26 cellular contexts compared by ENCODE assay signal in the genomic region with DNA sequence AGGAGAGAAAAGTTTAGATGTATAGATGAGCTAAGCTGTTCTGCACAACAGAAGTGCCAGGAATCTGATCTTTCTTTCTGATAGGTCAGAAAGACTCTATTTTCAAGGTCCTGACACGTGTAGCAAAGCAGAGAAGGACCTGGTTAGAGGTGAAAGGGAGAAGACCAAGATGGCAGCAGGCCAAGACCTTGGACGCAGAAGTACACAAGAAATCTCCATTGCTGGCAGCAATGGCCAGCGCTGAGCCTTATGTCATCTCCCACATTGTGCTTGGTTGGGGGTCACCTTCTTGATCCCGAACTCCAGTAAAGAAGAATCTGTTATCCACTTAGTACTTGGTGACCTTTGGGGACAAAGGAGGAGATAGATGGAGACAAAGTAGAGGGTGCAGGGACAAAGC.
"Had no signal": no experiment of that assay in that cellular context is flagged by ENCODE, and none has a peak within 500 bp of the region (broad histone marks: within the 10 kb centered on the region; RNA-seq: fewer than 3 reads in every experiment).

No MANE protein-coding gene starts in this region.

- H3K36me3 ChIP-seq: neural progenitor cell, ovary, right lobe of liver, sigmoid colon, suprapubic skin, tibial artery, transverse colon, upper lobe of right lung, uterus had no signal

- H3K9me3 ChIP-seq: ovary, psoas muscle, right lobe of liver, sigmoid colon, suprapubic skin, testis, tibial artery, transverse colon, upper lobe of right lung, uterus had no signal

- H3K4me1 ChIP-seq: neural progenitor cell, parathyroid adenoma, psoas muscle, right lobe of liver had no signal

- H3K27ac ChIP-seq: neural progenitor cell, ovary, parathyroid adenoma, psoas muscle, right lobe of liver, sigmoid colon, suprapubic skin, testis, tibial artery, transverse colon, upper lobe of right lung, uterus had no signal

- DNase-seq: naive thymus-derived CD4-positive, alpha-beta T cell; natural killer cell; occipital lobe; ovary; posterior cingulate gyrus; psoas muscle; right cardiac atrium; right lobe of liver; sigmoid colon; small intestine; stimulated activated CD4-positive, alpha-beta T cell treated with anti-CD3 and anti-CD28 coated beads, Interleukin-15, amount 100 ng/mL, for 24 hours; stimulated activated CD4-positive, alpha-beta T cell treated with anti-CD3 and anti-CD28 coated beads, Interleukin-2, amount 100 ng/mL, for 24 hours; stimulated activated CD4-positive, alpha-beta T cell treated with anti-CD3 and anti-CD28 coated beads, Interleukin-2, amount 100 ng/mL, for 48 hours; stimulated activated CD4-positive, alpha-beta T cell treated with anti-CD3 and anti-CD28 coated beads, Interleukin-4, amount 100 ng/mL, for 24 hours; stimulated activated naive CD4-positive, alpha-beta T cell; stimulated activated naive CD8-positive, alpha-beta T cell treated with anti-CD3 and anti-CD28 coated beads, Interleukin-15, amount 100 ng/mL, for 72 hours; stimulated activated naive CD8-positive, alpha-beta T cell treated with anti-CD3 and anti-CD28 coated beads, Interleukin-15, Interleukin-2, amounts not matched to agents 100 U/mL and 50 U/mL, for 24 hours; testis; transverse colon; upper lobe of right lung; uterus had no signal

- H3K9ac ChIP-seq: neural progenitor cell, parathyroid adenoma had no signal

- ATAC-seq: naive thymus-derived CD4-positive, alpha-beta T cell; natural killer cell; psoas muscle; right cardiac atrium; right lobe of liver; stimulated activated effector memory CD8-positive, alpha-beta T cell treated with anti-CD3 and anti-CD28 coated beads, Interleukin-12 subunit alpha, Interleukin-12 subunit beta, amount 100 ng/mL, for 72 hours; stimulated activated naive CD8-positive, alpha-beta T cell treated with anti-CD3 and anti-CD28 coated beads, Interleukin-15, amount 100 ng/mL, for 72 hours; stimulated activated naive CD8-positive, alpha-beta T cell treated with anti-CD3 and anti-CD28 coated beads, Interleukin-15, Interleukin-2, amounts not matched to agents 100 U/mL and 50 U/mL, for 24 hours; upper lobe of right lung had no signal

- H3K27me3 ChIP-seq: neural progenitor cell, ovary, right lobe of liver, testis had no signal

- H3K4me3 ChIP-seq: neural progenitor cell, ovary, psoas muscle, right lobe of liver, sigmoid colon, suprapubic skin, testis, tibial artery, transverse colon, upper lobe of right lung, uterus had no signal
